In genomic region chr19:48351341-48351752, GRCh38 we compare ENCODE assay signal across 1 cellular context.
TF ChIP-seq lines count a peak whose summit lies in the region.

No MANE protein-coding gene starts in this region.

TF ChIP-seq in K562, 482 proteins besides CTCF, POLR2A, EP300 and RAD21 (continued from another document):
- TF ChIP-seq, protein P1, sequence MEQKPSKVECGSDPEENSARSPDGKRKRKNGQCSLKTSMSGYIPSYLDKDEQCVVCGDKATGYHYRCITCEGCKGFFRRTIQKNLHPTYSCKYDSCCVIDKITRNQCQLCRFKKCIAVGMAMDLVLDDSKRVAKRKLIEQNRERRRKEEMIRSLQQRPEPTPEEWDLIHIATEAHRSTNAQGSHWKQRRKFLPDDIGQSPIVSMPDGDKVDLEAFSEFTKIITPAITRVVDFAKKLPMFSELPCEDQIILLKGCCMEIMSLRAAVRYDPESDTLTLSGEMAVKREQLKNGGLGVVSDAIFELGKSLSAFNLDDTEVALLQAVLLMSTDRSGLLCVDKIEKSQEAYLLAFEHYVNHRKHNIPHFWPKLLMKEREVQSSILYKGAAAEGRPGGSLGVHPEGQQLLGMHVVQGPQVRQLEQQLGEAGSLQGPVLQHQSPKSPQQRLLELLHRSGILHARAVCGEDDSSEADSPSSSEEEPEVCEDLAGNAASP (IDR thresholded peaks at IDR 0.05), result no peak
- TF ChIP-seq HLTF (IDR thresholded peaks at IDR 0.05) (peak; percentile 90; the same call in 1 of the 2 replicates), ZNF316 (IDR thresholded peaks at IDR 0.05) (0 out of 2 replicates have a peak, but pooled peaks have one; percentile 11), NR2F6 (CRISPR knock-in tag; IDR thresholded peaks at IDR 0.05) (no peak), SMC3 (conservative IDR thresholded peaks at IDR 0.05; ENCODE audit: insufficient read depth, low read depth, low read length) (peak; percentile 82), BRD4 (IDR thresholded peaks at IDR 0.05) (no peak), RAD51 (IDR thresholded peaks at IDR 0.05; ENCODE audit: borderline replicate concordance, low read depth) (no peak), JUN (IDR thresholded peaks at IDR 0.05; ENCODE audit: borderline replicate concordance, low read depth, low read length) (no peak), JUN (CRISPR knock-in tag; IDR thresholded peaks at IDR 0.05; ENCODE audit: borderline replicate concordance) (no peak)
- TF ChIP-seq, protein P2, sequence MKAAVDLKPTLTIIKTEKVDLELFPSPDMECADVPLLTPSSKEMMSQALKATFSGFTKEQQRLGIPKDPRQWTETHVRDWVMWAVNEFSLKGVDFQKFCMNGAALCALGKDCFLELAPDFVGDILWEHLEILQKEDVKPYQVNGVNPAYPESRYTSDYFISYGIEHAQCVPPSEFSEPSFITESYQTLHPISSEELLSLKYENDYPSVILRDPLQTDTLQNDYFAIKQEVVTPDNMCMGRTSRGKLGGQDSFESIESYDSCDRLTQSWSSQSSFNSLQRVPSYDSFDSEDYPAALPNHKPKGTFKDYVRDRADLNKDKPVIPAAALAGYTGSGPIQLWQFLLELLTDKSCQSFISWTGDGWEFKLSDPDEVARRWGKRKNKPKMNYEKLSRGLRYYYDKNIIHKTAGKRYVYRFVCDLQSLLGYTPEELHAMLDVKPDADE (conservative IDR thresholded peaks at IDR 0.05; ENCODE audit: control insufficient read depth, low read depth, low read length), result no peak
- TF ChIP-seq, protein P3, sequence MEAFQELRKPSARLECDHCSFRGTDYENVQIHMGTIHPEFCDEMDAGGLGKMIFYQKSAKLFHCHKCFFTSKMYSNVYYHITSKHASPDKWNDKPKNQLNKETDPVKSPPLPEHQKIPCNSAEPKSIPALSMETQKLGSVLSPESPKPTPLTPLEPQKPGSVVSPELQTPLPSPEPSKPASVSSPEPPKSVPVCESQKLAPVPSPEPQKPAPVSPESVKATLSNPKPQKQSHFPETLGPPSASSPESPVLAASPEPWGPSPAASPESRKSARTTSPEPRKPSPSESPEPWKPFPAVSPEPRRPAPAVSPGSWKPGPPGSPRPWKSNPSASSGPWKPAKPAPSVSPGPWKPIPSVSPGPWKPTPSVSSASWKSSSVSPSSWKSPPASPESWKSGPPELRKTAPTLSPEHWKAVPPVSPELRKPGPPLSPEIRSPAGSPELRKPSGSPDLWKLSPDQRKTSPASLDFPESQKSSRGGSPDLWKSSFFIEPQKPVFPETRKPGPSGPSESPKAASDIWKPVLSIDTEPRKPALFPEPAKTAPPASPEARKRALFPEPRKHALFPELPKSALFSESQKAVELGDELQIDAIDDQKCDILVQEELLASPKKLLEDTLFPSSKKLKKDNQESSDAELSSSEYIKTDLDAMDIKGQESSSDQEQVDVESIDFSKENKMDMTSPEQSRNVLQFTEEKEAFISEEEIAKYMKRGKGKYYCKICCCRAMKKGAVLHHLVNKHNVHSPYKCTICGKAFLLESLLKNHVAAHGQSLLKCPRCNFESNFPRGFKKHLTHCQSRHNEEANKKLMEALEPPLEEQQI (IDR thresholded peaks at IDR 0.05), result peak; percentile 52; the same call in 1 of the 2 replicates
